17 cellular contexts compared by ENCODE assay signal in the genomic region with DNA sequence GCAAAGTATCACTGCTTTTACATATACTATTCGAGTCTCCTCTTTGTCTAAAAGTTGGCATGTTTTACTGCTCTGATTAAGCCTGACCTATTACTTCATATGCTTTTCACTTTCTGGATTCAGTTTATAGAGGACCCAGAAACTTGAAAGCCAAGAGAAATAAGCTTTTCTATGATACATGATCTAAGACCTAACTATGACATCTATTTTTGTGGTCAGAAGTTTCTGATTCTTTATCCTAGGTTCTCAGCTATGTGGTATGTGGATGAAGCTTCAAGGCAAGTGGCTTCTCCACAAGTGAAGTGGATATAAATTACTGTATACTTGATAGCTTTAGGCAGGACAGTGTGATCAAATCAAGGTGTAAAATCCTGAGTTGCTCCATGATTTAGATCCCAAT. TPM values are rescaled to one million over a fixed set of nuclear protein-coding genes. Genes with fewer than 3 reads are reported as not detected.
A peak's percentile ranks its signal among the peaks of the same experiment; 100 is the strongest.
DNase-seq lines count a peak whose midpoint lies in the region; ATAC-seq lines count a peak whose summit lies in the region.
"Had no signal": no experiment of that assay in that cellular context is flagged by ENCODE, and none has a peak within 500 bp of the region (broad histone marks: within the 10 kb centered on the region; RNA-seq: fewer than 3 reads in every experiment).

No MANE protein-coding gene starts in this region.

- DNase-seq in Daoy (ENCODE audit: low read depth) (peak; percentile 49), SJSA1 (ENCODE audit: low read depth in 1 of 2, low spot score in 2 of 2) (no peak), skeletal muscle cell (ENCODE audit: low read depth) (peak; percentile 48), NCI-H2081 (lab: John Stamatoyannopoulos, UW) (no peak)
- DNase-seq in activated CD8-positive, alpha-beta memory T cell treated with anti-CD3 and anti-CD28 coated beads for 24 hours, result no peak
- DNase-seq: activated CD4-positive, alpha-beta T cell treated with anti-CD3 and anti-CD28 coated beads, Interleukin-2, amount 50 U/mL, for 4 hours; AML-193; Calu3; colonic mucosa; NCI-H187 treated with DMSO at 0.1 percent for 48 hours; NCI-H526 had no signal

- H3K27me3 ChIP-seq in SJSA1 (replicated peaks) (no peaks in the 10 kb centered on the region), endocrine pancreas (ENCODE audit: control insufficient read depth, insufficient read depth, low read length) (no peaks in the 10 kb centered on the region)
- H3K27me3 ChIP-seq: colonic mucosa had no signal

- no peak overlapping the region for H3K9ac ChIP-seq in endocrine pancreas (ENCODE audit: control insufficient read depth, insufficient read depth, low read length)

- H3K27ac ChIP-seq in SJSA1, result peak overlapping the region; percentile 77
- H3K27ac ChIP-seq: colonic mucosa, epithelial cell of prostate had no signal

- no peak overlapping the region for H3K4me3 ChIP-seq in SJSA1
- H3K4me3 ChIP-seq in endocrine pancreas (ENCODE audit: control insufficient read depth, insufficient read depth, low read length), result peak overlapping the region; percentile 52
- no peak overlapping the region for H3K4me3 ChIP-seq in skeletal muscle cell (ENCODE audit: low read depth, low read length)
- H3K4me3 ChIP-seq: colonic mucosa, HAP-1 had no signal

- H3K4me1 ChIP-seq in SJSA1 (replicated peaks), result peaks cover 56% of the 10 kb centered on the region
- peaks cover 29% of the 10 kb centered on the region for H3K4me1 ChIP-seq in endocrine pancreas (ENCODE audit: control insufficient read depth, insufficient read depth, low read length)
- H3K4me1 ChIP-seq: colonic mucosa, HAP-1 had no signal

- peaks cover 19% of the 10 kb centered on the region for H3K36me3 ChIP-seq in SJSA1
- H3K36me3 ChIP-seq in endocrine pancreas (ENCODE audit: control insufficient read depth, insufficient read depth, low read length), result no peaks in the 10 kb centered on the region
- H3K36me3 ChIP-seq: colonic mucosa, HAP-1 had no signal

- H3K9me3 ChIP-seq in SJSA1 (replicated peaks), result no peaks in the 10 kb centered on the region
- H3K9me3 ChIP-seq in endocrine pancreas (ENCODE audit: control insufficient read depth, low read length), result no peaks in the 10 kb centered on the region
- H3K9me3 ChIP-seq: colonic mucosa, HAP-1 had no signal

- ATAC-seq in GM19328 (IDR thresholded peaks at IDR 0.05; ENCODE audit: unreplicated experiment) (no peak), HG02852 (IDR thresholded peaks at IDR 0.05; ENCODE audit: unreplicated experiment) (no peak)

RNA-seq across cellular contexts. Expression of gene EDIL3, which starts 6.3 kb away (rescaled TPM):
- total RNA-seq in Daoy (2014; rRNA removed; shearing (Covaris generic)), result 184 and 191 TPM in 2 replicates
- 290 and 465 TPM in 2 replicates for total RNA-seq in SJSA1 (2014; rRNA removed; shearing (Covaris generic))
- total RNA-seq: MCF 10A had no signal

Comparison
In these comparisons a context has a peak if more than half of its experiments do, and no peak if none do; other contexts are left out.
1. DNase-seq: peak in Daoy (single experiment) and skeletal muscle cell (single experiment); none in SJSA1 (0 of 2), activated CD8-positive, alpha-beta memory T cell treated with anti-CD3 and anti-CD28 coated beads for 24 hours (single experiment) and NCI-H2081 (0 of 2).